8 cellular contexts compared by ENCODE assay signal in the genomic region with DNA sequence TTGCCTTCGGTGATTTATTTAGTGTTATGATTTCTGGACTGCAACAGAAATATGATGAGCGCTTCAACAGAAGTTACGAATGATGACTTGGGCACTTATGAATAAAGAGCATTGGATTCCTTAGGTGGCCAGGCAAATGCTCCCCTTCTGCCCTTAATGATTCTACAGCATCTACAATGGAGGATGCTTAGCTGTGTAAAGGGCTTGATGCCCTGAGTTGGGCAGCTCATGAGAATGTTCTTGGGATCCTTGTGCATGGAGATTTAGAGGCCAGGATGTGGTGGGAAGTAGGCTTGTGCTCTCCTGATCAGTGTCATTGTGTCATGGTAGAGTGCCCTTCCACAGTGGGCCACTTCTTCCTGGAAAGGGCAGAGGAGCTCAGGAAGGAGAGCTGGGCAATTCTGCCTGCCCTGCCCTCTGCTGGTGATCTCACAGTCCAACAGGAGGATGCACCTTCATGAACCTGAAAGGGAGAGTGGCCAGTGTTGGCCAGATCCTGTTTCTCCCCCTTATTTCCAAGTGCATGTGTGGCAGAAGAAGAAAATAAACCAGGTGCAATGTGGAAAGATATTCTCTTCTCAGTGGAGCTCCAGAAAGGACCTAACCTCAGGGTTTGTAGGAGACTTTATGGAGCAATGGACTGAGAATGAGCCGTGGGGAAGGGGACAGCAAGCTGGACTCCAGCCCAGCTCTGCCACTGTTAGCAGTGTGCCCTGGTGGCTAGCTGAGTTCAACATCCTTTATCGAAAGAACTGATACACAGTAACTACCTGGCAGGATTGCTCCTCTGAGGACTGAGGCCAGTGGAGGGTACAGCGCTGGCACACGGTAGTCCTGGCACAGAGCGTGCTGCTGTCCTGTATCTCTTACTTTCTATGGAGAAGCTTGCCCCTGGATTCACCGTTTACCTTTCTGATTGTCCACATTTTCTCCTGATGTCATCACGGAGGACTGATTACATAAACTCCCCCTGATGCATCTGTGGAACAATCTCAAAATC.
DNase-seq lines count a peak whose midpoint lies in the region; ATAC-seq and TF ChIP-seq lines count a peak whose summit lies in the region.

No MANE protein-coding gene starts in this region.

- no peak overlapping the region for H3K4me3 ChIP-seq in GM12875 (ENCODE audit: low read depth, low read length)
- no peak overlapping the region for H3K4me3 ChIP-seq in PC-3 (ENCODE audit: low read length)
- no peak overlapping the region for H3K4me3 ChIP-seq in aorta (ENCODE audit: low read length in 2 of 2)

- DNase-seq in AG20443 (ENCODE audit: low spot score), result peak; percentile 30
- peak; percentile 43 for DNase-seq in PC-3
- DNase-seq in foreskin keratinocyte, result peak in 1 of 2 donors; percentile 29
- DNase-seq in aorta, result no peak
- no peak for DNase-seq in 8988T

- H3K27ac ChIP-seq in PC-3 (ENCODE audit: low read length), result no peak overlapping the region
- H3K27ac ChIP-seq in foreskin keratinocyte, result no peak overlapping the region
- H3K27ac ChIP-seq in aorta (ENCODE audit: low read depth in 1 of 2, low read length in 2 of 2), result no peak overlapping the region

- no peaks in the 10 kb centered on the region for H3K9me2 ChIP-seq in PC-3 (replicated peaks; ENCODE audit: low read length)

- H3K36me3 ChIP-seq in PC-3 (ENCODE audit: low read depth, low read length), result no peaks in the 10 kb centered on the region
- H3K36me3 ChIP-seq in aorta (ENCODE audit: control insufficient read depth in 1 of 2, insufficient read depth in 2 of 2, low read length in 1 of 2), result no peaks in the 10 kb centered on the region

- H3K79me2 ChIP-seq in PC-3 (ENCODE audit: low read length), result no peaks in the 10 kb centered on the region

- H3K4me1 ChIP-seq in PC-3 (ENCODE audit: insufficient read depth, low read length) (no peaks in the 10 kb centered on the region), foreskin keratinocyte (no peaks in the 10 kb centered on the region), aorta (ENCODE audit: control insufficient read depth in 1 of 2, insufficient read depth in 2 of 2, low read length in 2 of 2) (no peaks in the 10 kb centered on the region)

- H3K4me2 ChIP-seq in PC-3 (ENCODE audit: low read length), result no peak overlapping the region

- H3K9ac ChIP-seq in PC-3 (ENCODE audit: low read length), result no peak overlapping the region

- ATAC-seq in PC-3 (no peak), foreskin keratinocyte (peak; percentile 83), aorta (ENCODE audit: low FRiP score) (peak; percentile 40), HG03025 (IDR thresholded peaks at IDR 0.05; ENCODE audit: low FRiP score, unreplicated experiment) (no peak), GM21529 (IDR thresholded peaks at IDR 0.05; ENCODE audit: unreplicated experiment) (no peak)

- 87 to 88% methylated on average over 10 of the region's 10 CpGs for WGBS in aorta, 2 donors

- H4K20me1 ChIP-seq in PC-3 (ENCODE audit: low read length), result no peaks in the 10 kb centered on the region

- POLR2A ChIA-PET in PC-3 (lab: Charles Lee; ENCODE audit: unreplicated experiment), result no interaction called here

- no peak overlapping the region for H2AFZ ChIP-seq in PC-3 (ENCODE audit: low read length)

- H3K9me3 ChIP-seq in PC-3 (ENCODE audit: low read length) (no peaks in the 10 kb centered on the region), aorta (ENCODE audit: control insufficient read depth, low read length) (no peaks in the 10 kb centered on the region)

- CTCF ChIA-PET in PC-3 (lab: Charles Lee), result interaction anchor here (0.6 to 0.7 kb wide), 3 partner anchors 106 to 179 kb away, joined by 3 to 6 read pairs (median 5); no protein-coding TSS in a partner anchor

- H3K27me3 ChIP-seq in PC-3 (ENCODE audit: low read length), result peaks cover 19% of the 10 kb centered on the region
- H3K27me3 ChIP-seq in foreskin keratinocyte, result peaks cover 4% of the 10 kb centered on the region
- H3K27me3 ChIP-seq in aorta (ENCODE audit: control insufficient read depth in 1 of 2, insufficient read depth in 2 of 2, low read length in 1 of 2), result no peaks in the 10 kb centered on the region

- no TSS peak for BruUV-seq in PC-3 (replicated peaks; lab: Mats Ljungman, UMichigan)

- intact Hi-C loops in PC-3 (cut with micrococcal nuclease), result no loop called here
- intact Hi-C loops in aorta (cut with DNase I), result no loop called here

- TF ChIP-seq CTCF in GM12875 (IDR thresholded peaks at IDR 0.05; ENCODE audit: borderline replicate concordance, insufficient read depth, low read depth, low read length) (peak; percentile 49; the same call in 1 of the 2 replicates), PC-3 (conservative IDR thresholded peaks at IDR 0.05; ENCODE audit: low read depth, low read length) (peak; percentile 64), foreskin keratinocyte (conservative IDR thresholded peaks at IDR 0.05) (peak; percentile 73)

- no peaks in the 10 kb centered on the region for H3F3A ChIP-seq in PC-3 (ENCODE audit: low read length, unreplicated experiment)

Comparison
In these comparisons a context has a peak if more than half of its experiments do, and no peak if none do; other contexts are left out.
1. DNase-seq: peak in AG20443 (single experiment) and PC-3 (single experiment); none in aorta (0 of 2) and 8988T (single experiment).
2. ATAC-seq: peak in foreskin keratinocyte (single experiment) and aorta (single experiment); none in PC-3 (single experiment), HG03025 (single experiment) and GM21529 (single experiment).
3. Peak in every context shown above with its lines, with median percentiles within 50 percentile points of each other: CTCF ChIP-seq.